In the genomic region with DNA sequence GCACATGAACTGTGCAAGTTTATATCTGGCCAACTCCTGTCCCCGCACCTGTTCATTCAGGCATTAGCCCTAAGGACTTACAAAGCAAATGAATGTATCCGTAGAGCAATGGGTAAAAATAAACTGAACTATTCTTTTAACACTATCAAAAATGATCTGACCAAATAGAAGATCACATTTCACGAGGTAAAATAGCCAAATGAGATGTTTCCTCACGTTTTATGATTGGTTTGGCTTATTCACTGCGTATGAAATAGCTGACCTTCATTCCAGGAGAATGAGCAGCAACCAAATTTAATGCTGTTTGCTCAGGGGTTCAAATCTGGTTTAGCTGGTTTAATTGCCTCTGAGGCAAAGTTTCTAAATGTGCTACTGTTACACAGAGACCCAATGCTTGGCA, we compare ENCODE assay signal across 1 cellular context.
A peak's percentile ranks its signal among the peaks of the same experiment; 100 is the strongest.
TF ChIP-seq lines count a peak whose summit lies in the region.

No MANE protein-coding gene starts in this region.

TF ChIP-seq in HEK293, 187 proteins besides CTCF, POLR2A, EP300 and RAD21 (continued from another document):
- TF ChIP-seq, protein P1, sequence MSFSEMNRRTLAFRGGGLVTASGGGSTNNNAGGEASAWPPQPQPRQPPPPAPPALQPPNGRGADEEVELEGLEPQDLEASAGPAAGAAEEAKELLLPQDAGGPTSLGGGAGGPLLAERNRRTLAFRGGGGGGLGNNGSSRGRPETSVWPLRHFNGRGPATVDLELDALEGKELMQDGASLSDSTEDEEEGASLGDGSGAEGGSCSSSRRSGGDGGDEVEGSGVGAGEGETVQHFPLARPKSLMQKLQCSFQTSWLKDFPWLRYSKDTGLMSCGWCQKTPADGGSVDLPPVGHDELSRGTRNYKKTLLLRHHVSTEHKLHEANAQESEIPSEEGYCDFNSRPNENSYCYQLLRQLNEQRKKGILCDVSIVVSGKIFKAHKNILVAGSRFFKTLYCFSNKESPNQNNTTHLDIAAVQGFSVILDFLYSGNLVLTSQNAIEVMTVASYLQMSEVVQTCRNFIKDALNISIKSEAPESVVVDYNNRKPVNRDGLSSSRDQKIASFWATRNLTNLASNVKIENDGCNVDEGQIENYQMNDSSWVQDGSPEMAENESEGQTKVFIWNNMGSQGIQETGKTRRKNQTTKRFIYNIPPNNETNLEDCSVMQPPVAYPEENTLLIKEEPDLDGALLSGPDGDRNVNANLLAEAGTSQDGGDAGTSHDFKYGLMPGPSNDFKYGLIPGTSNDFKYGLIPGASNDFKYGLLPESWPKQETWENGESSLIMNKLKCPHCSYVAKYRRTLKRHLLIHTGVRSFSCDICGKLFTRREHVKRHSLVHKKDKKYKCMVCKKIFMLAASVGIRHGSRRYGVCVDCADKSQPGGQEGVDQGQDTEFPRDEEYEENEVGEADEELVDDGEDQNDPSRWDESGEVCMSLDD (tag by site-specific recombination; IDR thresholded peaks at IDR 0.05), result no peak
- TF ChIP-seq ZBTB21 (tag by site-specific recombination; IDR thresholded peaks at IDR 0.05) (no peak), ZNF48 (tag by site-specific recombination; IDR thresholded peaks at IDR 0.05) (no peak), KLF7 (tag by site-specific recombination; IDR thresholded peaks at IDR 0.05; ENCODE audit: borderline replicate concordance) (no peak), FEZF1 (tag by site-specific recombination; IDR thresholded peaks at IDR 0.05) (peak; percentile 88), ZBTB20 (tag by site-specific recombination; IDR thresholded peaks at IDR 0.05) (no peak), SETDB1 (IDR thresholded peaks at IDR 0.05; ENCODE audit: insufficient read length, low read length) (no peak), ZNF416 (tag by site-specific recombination; IDR thresholded peaks at IDR 0.05) (no peak), ZNF768 (tag by site-specific recombination; IDR thresholded peaks at IDR 0.05) (no peak), YY2 (tag by site-specific recombination; IDR thresholded peaks at IDR 0.05) (no peak), ZNF324 (tag by site-specific recombination; IDR thresholded peaks at IDR 0.05) (no peak), ZBTB48 (tag by site-specific recombination; IDR thresholded peaks at IDR 0.05) (no peak), ZNF843 (tag by site-specific recombination; IDR thresholded peaks at IDR 0.05) (peak; percentile 74; the same call in 1 of the 2 replicates), ZNF184 (tag by site-specific recombination; IDR thresholded peaks at IDR 0.05) (no peak)
- TF ChIP-seq, protein P2, sequence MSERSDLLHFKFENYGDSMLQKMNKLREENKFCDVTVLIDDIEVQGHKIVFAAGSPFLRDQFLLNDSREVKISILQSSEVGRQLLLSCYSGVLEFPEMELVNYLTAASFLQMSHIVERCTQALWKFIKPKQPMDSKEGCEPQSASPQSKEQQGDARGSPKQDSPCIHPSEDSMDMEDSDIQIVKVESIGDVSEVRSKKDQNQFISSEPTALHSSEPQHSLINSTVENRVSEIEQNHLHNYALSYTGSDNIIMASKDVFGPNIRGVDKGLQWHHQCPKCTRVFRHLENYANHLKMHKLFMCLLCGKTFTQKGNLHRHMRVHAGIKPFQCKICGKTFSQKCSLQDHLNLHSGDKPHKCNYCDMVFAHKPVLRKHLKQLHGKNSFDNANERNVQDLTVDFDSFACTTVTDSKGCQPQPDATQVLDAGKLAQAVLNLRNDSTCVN (tag by site-specific recombination; optimal IDR thresholded peaks at IDR 0.05), result no peak
